ENCODE assay signal across 27 cellular contexts in the genomic region with DNA sequence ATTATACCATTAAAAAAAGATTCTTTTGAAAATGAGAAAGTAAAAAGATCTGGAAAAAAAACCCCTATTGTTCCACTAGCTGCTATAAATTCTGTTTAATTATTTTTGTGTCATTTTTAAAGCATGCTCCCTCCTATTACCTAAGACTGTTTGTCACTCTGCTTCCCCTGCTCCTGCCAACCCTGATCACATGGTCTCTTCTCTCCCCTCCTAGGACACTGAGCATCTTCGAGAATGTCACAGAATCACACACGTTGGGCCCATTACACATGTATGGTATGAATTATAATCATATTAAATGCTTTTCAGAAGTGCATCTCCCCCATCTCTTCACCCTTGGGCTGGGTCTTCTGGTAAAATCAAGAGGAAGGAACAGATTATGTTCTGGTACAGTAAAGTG. TPM values are rescaled to one million over a fixed set of nuclear protein-coding genes. Genes with fewer than 3 reads are reported as not detected.
"Had no signal": no experiment of that assay in that cellular context is flagged by ENCODE, and none has a peak within 500 bp of the region (broad histone marks: within the 10 kb centered on the region; RNA-seq: fewer than 3 reads in every experiment).

No MANE protein-coding gene starts in this region.

- DNase-seq: kidney; left colon; left lung; lower lobe of right lung; mammary epithelial cell; mesendoderm; naive thymus-derived CD8-positive, alpha-beta T cell; pancreas; posterior cingulate gyrus; retina; right cardiac atrium; stimulated activated CD4-positive, alpha-beta T cell treated with anti-CD3 and anti-CD28 coated beads, Interleukin-12 subunit alpha, Interleukin-12 subunit beta, amount 100 ng/mL, for 4 hours; stimulated activated CD4-positive, alpha-beta T cell treated with anti-CD3 and anti-CD28 coated beads, Interleukin-15, amount 100 ng/mL, for 24 hours; stimulated activated CD4-positive, alpha-beta T cell treated with anti-CD3 and anti-CD28 coated beads, Interleukin-2, amount 100 ng/mL, for 24 hours; stimulated activated CD4-positive, alpha-beta T cell treated with anti-CD3 and anti-CD28 coated beads, Interleukin-4, amount 100 ng/mL, for 1 hour; stimulated activated naive B cell treated with anti-CD40 and anti-IgM and Interleukin-4, amounts not matched to agents 10 μg/mL and 1 μg/mL and 100 μg/mL, for 72 hours; stimulated activated naive CD8-positive, alpha-beta T cell treated with anti-CD3 and anti-CD28 coated beads, Interleukin-15, Interleukin-2, amounts not matched to agents 100 U/mL and 50 U/mL, for 24 hours; stomach; testis; thyroid gland; transverse colon; upper lobe of left lung had no signal

- H3K4me1 ChIP-seq: left lung, lower lobe of right lung, pancreas, prostate gland, testis, transverse colon had no signal

- H3K4me3 ChIP-seq: hepatocyte, left lung, lower lobe of right lung, pancreas, prostate gland, skin epidermis, stomach, testis, thyroid gland, transverse colon, upper lobe of left lung, vagina had no signal

- H3K36me3 ChIP-seq: left lung, lower lobe of right lung, pancreas, prostate gland, stomach, thyroid gland, transverse colon, upper lobe of left lung, vagina had no signal

- H3K9me3 ChIP-seq: left lung, lower lobe of right lung, pancreas, prostate gland, stomach, testis, thyroid gland, transverse colon, upper lobe of left lung, vagina had no signal

- H3K27ac ChIP-seq: hepatocyte, left lung, lower lobe of right lung, pancreas, prostate gland, skin epidermis, stomach, testis, thyroid gland, transverse colon, upper lobe of left lung, vagina had no signal

RNA-seq across cellular contexts. Expression of a gene that starts 6.2 kb away (rescaled TPM):
- total RNA-seq: liver; lower lobe of right lung; naive thymus-derived CD8-positive, alpha-beta T cell had no signal
